In the genomic region with DNA sequence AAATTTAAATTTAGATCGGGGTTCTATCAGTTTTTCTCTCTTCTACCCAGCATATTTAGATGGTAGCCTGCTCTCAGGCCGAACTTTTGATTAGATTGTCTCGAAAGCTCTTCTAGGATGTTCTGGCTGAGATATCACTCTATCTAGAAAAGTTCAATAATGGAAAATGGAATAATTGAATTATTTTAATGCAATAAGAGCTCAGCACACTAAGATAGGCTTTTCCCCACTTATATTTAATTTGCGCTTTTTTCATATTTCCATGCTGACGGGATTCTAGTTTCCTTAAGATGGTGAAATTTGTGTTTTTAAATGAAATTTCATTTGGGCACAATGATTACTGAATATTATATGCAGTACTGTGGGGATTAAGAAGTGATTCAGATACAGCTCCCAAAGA, we compare ENCODE assay signal across 8 cellular contexts.
"Had no signal": no experiment of that assay in that cellular context is flagged by ENCODE, and none has a peak within 500 bp of the region (broad histone marks: within the 10 kb centered on the region; RNA-seq: fewer than 3 reads in every experiment).

No MANE protein-coding gene starts in this region.

- H3K4me3 ChIP-seq: GM12878 had no signal

- DNase-seq: GDM1, GF-D8 had no signal

- FAIRE-seq: G401.6, GM12878, GM12891, GM12892, GM18507, GM19239 had no signal

- ATAC-seq: GM12878 had no signal
